Comparison of ENCODE assay signal across 22 cellular contexts in genomic region chr12:131060011-131060703, GRCh38.
"Had no signal": no experiment of that assay in that cellular context is flagged by ENCODE, and none has a peak within 500 bp of the region (broad histone marks: within the 10 kb centered on the region; RNA-seq: fewer than 3 reads in every experiment).

No MANE protein-coding gene starts in this region.

- H3K27ac ChIP-seq: colonic mucosa, gastrocnemius medialis, neutrophil, parathyroid adenoma, upper lobe of left lung had no signal

- H3K27me3 ChIP-seq: colonic mucosa, gastrocnemius medialis, upper lobe of left lung had no signal

- H3K27ac Mint-ChIP-seq: activated naive CD4-positive, alpha-beta T cell treated with anti-CD3 and anti-CD28 coated beads, Interleukin-2, amount 10 ng/mL, durations not matched to agents 7 days and 5 days; activated naive CD8-positive, alpha-beta T cell treated with anti-CD3 and anti-CD28 coated beads, Interleukin-2, amount 50 U/mL, for 24 hours; activated T-helper 2 cell treated with anti-CD3 and anti-CD28 coated beads, Interferon-gamma antibody, Interleukin-2, Interleukin-4, amounts not matched to agents 10 μg/mL and 5 μg/mL and 100 μg/mL, durations not matched to agents 14 hours and 24 hours and 36 hours; brain; natural killer cell had no signal

- H3K36me3 ChIP-seq: colonic mucosa, gastrocnemius medialis, neutrophil, upper lobe of left lung, WERI-Rb-1 had no signal

- H3K4me3 ChIP-seq: colonic mucosa, gastrocnemius medialis, upper lobe of left lung had no signal

- ATAC-seq: esophagus mucosa, gastrocnemius medialis, natural killer cell had no signal

- DNase-seq: activated CD4-positive, alpha-beta T cell treated with anti-CD3 and anti-CD28 coated beads for 1 hour; activated naive CD4-positive, alpha-beta T cell treated with anti-CD3 and anti-CD28 coated beads, Interleukin-2, amount 10 ng/mL, durations not matched to agents 7 days and 5 days; anterior cingulate cortex; central memory CD4-positive, alpha-beta T cell; colonic mucosa; gastrocnemius medialis; kidney glomerular epithelial cell; mesenchymal stem cell; natural killer cell; stimulated activated CD4-positive, alpha-beta T cell treated with anti-CD3 and anti-CD28 coated beads, Interleukin-12 subunit alpha, Interleukin-12 subunit beta, amount 100 ng/mL, for 4 hours; stimulated activated CD4-positive, alpha-beta T cell treated with anti-CD3 and anti-CD28 coated beads, Interleukin-1b, Interleukin-23, amount 100 ng/mL, for 48 hours; stimulated activated naive CD4-positive, alpha-beta T cell treated with Interleukin-2 at 50 U/mL for 16 hours; substantia nigra; SW 1271; upper lobe of left lung had no signal

- H3K9me3 ChIP-seq: colonic mucosa, gastrocnemius medialis, neutrophil, upper lobe of left lung had no signal

- H3K4me3 Mint-ChIP-seq: activated naive CD4-positive, alpha-beta T cell treated with anti-CD3 and anti-CD28 coated beads, Interleukin-2, amount 10 ng/mL, durations not matched to agents 7 days and 5 days; activated naive CD8-positive, alpha-beta T cell treated with anti-CD3 and anti-CD28 coated beads, Interleukin-2, amount 50 U/mL, for 24 hours; brain; natural killer cell had no signal

- H3K4me1 ChIP-seq: colonic mucosa, gastrocnemius medialis, parathyroid adenoma, upper lobe of left lung had no signal

- H3K4me1 Mint-ChIP-seq: activated naive CD4-positive, alpha-beta T cell treated with anti-CD3 and anti-CD28 coated beads, Interleukin-2, amount 10 ng/mL, durations not matched to agents 7 days and 5 days; natural killer cell had no signal

- H3K36me3 Mint-ChIP-seq: activated naive CD4-positive, alpha-beta T cell treated with anti-CD3 and anti-CD28 coated beads, Interleukin-2, amount 10 ng/mL, durations not matched to agents 7 days and 5 days; natural killer cell had no signal

- H3K9me3 Mint-ChIP-seq: activated naive CD4-positive, alpha-beta T cell treated with anti-CD3 and anti-CD28 coated beads, Interleukin-2, amount 10 ng/mL, durations not matched to agents 7 days and 5 days; activated naive CD8-positive, alpha-beta T cell treated with anti-CD3 and anti-CD28 coated beads, Interleukin-2, amount 50 U/mL, for 24 hours; activated T-helper 2 cell treated with anti-CD3 and anti-CD28 coated beads, Interferon-gamma antibody, Interleukin-2, Interleukin-4, amounts not matched to agents 10 μg/mL and 5 μg/mL and 100 μg/mL, durations not matched to agents 14 hours and 24 hours and 36 hours; natural killer cell had no signal
